Comparison of ENCODE assay signal across 1 cellular context in the genomic region with DNA sequence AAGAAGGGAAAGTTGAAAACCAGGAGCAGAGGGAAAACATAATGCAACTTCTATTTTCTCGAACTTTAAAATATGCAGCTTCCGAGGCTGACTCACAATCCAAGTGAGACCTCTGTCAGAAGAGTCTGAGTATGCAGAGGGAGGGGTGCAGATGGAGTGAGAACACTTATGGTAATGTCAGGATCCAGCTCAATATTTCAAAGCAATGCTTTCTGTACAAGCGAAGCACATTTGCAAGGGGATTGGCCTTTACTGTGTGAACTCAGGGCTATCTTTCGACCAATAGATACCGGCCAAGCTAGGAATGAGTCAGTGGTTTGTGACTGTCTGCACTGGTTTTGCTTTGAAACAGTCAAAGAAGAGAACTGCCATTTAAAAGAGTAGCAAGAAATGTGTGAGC.
TF ChIP-seq lines count a peak whose summit lies in the region.

No MANE protein-coding gene starts in this region.

TF ChIP-seq in SK-N-SH, 30 proteins besides CTCF, POLR2A, EP300 and RAD21 (continued from another document):
- TF ChIP-seq USF1 (IDR thresholded peaks at IDR 0.05; ENCODE audit: borderline replicate concordance, low read depth) (no peak), EZH2phosphoT487 (IDR thresholded peaks at IDR 0.05; ENCODE audit: borderline replicate concordance, low read depth) (no peak), YY1 (IDR thresholded peaks at IDR 0.05; ENCODE audit: low read depth) (no peak)
